10 cellular contexts compared by ENCODE assay signal in genomic region chr13:73335226-73335625, GRCh38.
DNase-seq lines count a peak whose midpoint lies in the region; ATAC-seq and TF ChIP-seq lines count a peak whose summit lies in the region.
"Had no signal": no experiment of that assay in that cellular context is flagged by ENCODE, and none has a peak within 500 bp of the region (broad histone marks: within the 10 kb centered on the region; RNA-seq: fewer than 3 reads in every experiment).

No MANE protein-coding gene starts in this region.

- no peak overlapping the region for H3K27ac ChIP-seq in WERI-Rb-1

- DNase-seq in activated CD4-positive, alpha-beta T cell treated with anti-CD3 and anti-CD28 coated beads for 36 hours, result no peak
- DNase-seq in activated CD4-positive, alpha-beta T cell treated with anti-CD3 and anti-CD28 coated beads, Interleukin-2, amount 50 U/mL, for 48 hours, result no peak
- DNase-seq in WERI-Rb-1 (peak; percentile 13), NCI-H510A (lab: John Stamatoyannopoulos, UW) (no peak), islet precursor cell (no peak)
- no peak for DNase-seq in stimulated activated naive CD8-positive, alpha-beta T cell treated with anti-CD3 and anti-CD28 coated beads, Interleukin-15, amount 100 ng/mL, for 72 hours
- DNase-seq in stimulated activated CD4-positive, alpha-beta T cell treated with anti-CD3 and anti-CD28 coated beads, Interleukin-4, amount 100 ng/mL, for 24 hours, result no peak
- DNase-seq: MM.1S had no signal

- no peak overlapping the region for H3K4me3 Mint-ChIP-seq in activated CD4-positive, alpha-beta T cell treated with anti-CD3 and anti-CD28 coated beads for 36 hours
- H3K4me3 Mint-ChIP-seq in stimulated activated naive CD8-positive, alpha-beta T cell treated with anti-CD3 and anti-CD28 coated beads, Interleukin-15, amount 100 ng/mL, for 72 hours, result no peak overlapping the region
- H3K4me3 Mint-ChIP-seq: B cell had no signal

- H3K27me3 ChIP-seq in WERI-Rb-1 (ENCODE audit: insufficient read depth, low read depth, severe bottlenecking), result no peaks in the 10 kb centered on the region

- H3K36me3 ChIP-seq in WERI-Rb-1, result no peaks in the 10 kb centered on the region

- no peaks in the 10 kb centered on the region for H3K36me3 Mint-ChIP-seq in activated CD4-positive, alpha-beta T cell treated with anti-CD3 and anti-CD28 coated beads for 36 hours (ENCODE audit: low read depth)

- H3K4me1 Mint-ChIP-seq in activated CD4-positive, alpha-beta T cell treated with anti-CD3 and anti-CD28 coated beads for 36 hours, result peaks cover 10% of the 10 kb centered on the region
- H3K4me1 Mint-ChIP-seq in stimulated activated naive CD8-positive, alpha-beta T cell treated with anti-CD3 and anti-CD28 coated beads, Interleukin-15, amount 100 ng/mL, for 72 hours, result peaks cover 16% of the 10 kb centered on the region
- H3K4me1 Mint-ChIP-seq: B cell had no signal

- H3K9me3 ChIP-seq in WERI-Rb-1 (ENCODE audit: severe bottlenecking), result no peaks in the 10 kb centered on the region

- POLR2A ChIA-PET in activated CD4-positive, alpha-beta T cell treated with anti-CD3 and anti-CD28 coated beads for 36 hours (lab: Charles Lee), result no interaction called here

- no peak for TF ChIP-seq CTCF in WERI-Rb-1 (IDR thresholded peaks at IDR 0.05; ENCODE audit: low read depth, low read length)

- H3K27me3 Mint-ChIP-seq in activated CD4-positive, alpha-beta T cell treated with anti-CD3 and anti-CD28 coated beads for 36 hours, result no peaks in the 10 kb centered on the region
- no peaks in the 10 kb centered on the region for H3K27me3 Mint-ChIP-seq in stimulated activated naive CD8-positive, alpha-beta T cell treated with anti-CD3 and anti-CD28 coated beads, Interleukin-15, amount 100 ng/mL, for 72 hours
- H3K27me3 Mint-ChIP-seq: B cell had no signal

- H3K27ac Mint-ChIP-seq in activated CD4-positive, alpha-beta T cell treated with anti-CD3 and anti-CD28 coated beads for 36 hours, result no peak overlapping the region
- no peak overlapping the region for H3K27ac Mint-ChIP-seq in stimulated activated naive CD8-positive, alpha-beta T cell treated with anti-CD3 and anti-CD28 coated beads, Interleukin-15, amount 100 ng/mL, for 72 hours
- H3K27ac Mint-ChIP-seq: B cell had no signal

- CTCF ChIA-PET in activated CD4-positive, alpha-beta T cell treated with anti-CD3 and anti-CD28 coated beads for 36 hours (lab: Charles Lee), result no interaction called here

- H3K4me3 ChIP-seq in WERI-Rb-1 (ENCODE audit: low read depth, low read length), result no peak overlapping the region

- intact Hi-C loops in activated CD4-positive, alpha-beta T cell treated with anti-CD3 and anti-CD28 coated beads for 36 hours (cut with DNase I, micrococcal nuclease), result no loop called here

- peak; percentile 78 for ATAC-seq in activated CD4-positive, alpha-beta T cell treated with anti-CD3 and anti-CD28 coated beads for 36 hours
- ATAC-seq in HG03066 (IDR thresholded peaks at IDR 0.05; ENCODE audit: low read depth, unreplicated experiment), result peak; percentile 93
- peak; percentile 93 for ATAC-seq in stimulated activated naive CD8-positive, alpha-beta T cell treated with anti-CD3 and anti-CD28 coated beads, Interleukin-15, amount 100 ng/mL, for 72 hours

- no peaks in the 10 kb centered on the region for H3K9me3 Mint-ChIP-seq in activated CD4-positive, alpha-beta T cell treated with anti-CD3 and anti-CD28 coated beads for 36 hours (ENCODE audit: low read depth)
- H3K9me3 Mint-ChIP-seq in stimulated activated naive CD8-positive, alpha-beta T cell treated with anti-CD3 and anti-CD28 coated beads, Interleukin-15, amount 100 ng/mL, for 72 hours, result no peaks in the 10 kb centered on the region
